ENCODE assay signal across 8 cellular contexts in the genomic region with DNA sequence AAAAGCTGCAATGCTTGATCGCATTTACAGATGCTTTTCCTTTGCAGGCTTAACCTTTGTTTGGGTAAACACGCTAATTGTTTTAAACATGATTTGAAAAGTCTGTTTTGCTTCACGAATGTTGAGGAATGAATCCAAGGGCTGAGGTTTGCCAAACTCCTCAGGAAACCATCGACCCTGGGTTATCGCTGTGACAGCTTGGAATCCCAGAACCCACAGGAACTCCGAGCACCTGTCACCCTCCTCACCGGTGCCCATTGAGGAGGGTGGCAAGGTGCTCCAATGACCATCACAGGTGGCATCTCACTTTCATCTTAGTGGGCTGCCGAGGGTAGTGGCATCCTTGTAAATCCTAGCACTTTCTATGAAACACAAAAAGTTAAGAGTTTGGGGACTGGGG.
DNase-seq lines count a peak whose midpoint lies in the region; ATAC-seq and TF ChIP-seq lines count a peak whose summit lies in the region.
"Not testable (repeated sequence)": the region's sequence is repeated elsewhere in the genome, so short reads cannot be mapped to it uniquely, and the experiment has no call there.

No MANE protein-coding gene starts in this region.

- H3K36me3 Mint-ChIP-seq in activated naive CD8-positive, alpha-beta T cell treated with anti-CD3 and anti-CD28 coated beads, Interleukin-2, amount 50 U/mL, for 24 hours (ENCODE audit: low read depth); stimulated activated memory B cell treated with anti-CD40 and anti-IgM and Interleukin-4, amounts not matched to agents 10 μg/mL and 1 μg/mL and 100 μg/mL, for 72 hours: not testable (repeated sequence)

- not testable (repeated sequence) for H3K4me1 ChIP-seq in right cardiac atrium (ENCODE audit: control insufficient read depth, insufficient read depth, low read length); lung (ENCODE audit: control insufficient read depth in 2 of 2, insufficient read depth in 2 of 2, low read length in 2 of 2)

- H3K9me3 ChIP-seq in right cardiac atrium (ENCODE audit: control insufficient read depth, low read length) = not testable (repeated sequence)
- H3K9me3 ChIP-seq in lung (ENCODE audit: control insufficient read depth in 2 of 2, insufficient read depth in 1 of 2, low read length in 1 of 2) = peaks cover 9 to 25% of the 10 kb centered on the region in 2 donors

- TF ChIP-seq CTCF in lung (IDR thresholded peaks at IDR 0.05; ENCODE audit: control extremely low read depth, extremely low read depth) = not testable (repeated sequence)

- H3K9me3 Mint-ChIP-seq in activated naive CD8-positive, alpha-beta T cell treated with anti-CD3 and anti-CD28 coated beads, Interleukin-2, amount 50 U/mL, for 24 hours = peaks cover 31% of the 10 kb centered on the region
- H3K9me3 Mint-ChIP-seq in stimulated activated memory B cell treated with anti-CD40 and anti-IgM and Interleukin-4, amounts not matched to agents 10 μg/mL and 1 μg/mL and 100 μg/mL, for 72 hours = peaks cover 29% of the 10 kb centered on the region

- H3K4me1 Mint-ChIP-seq in activated naive CD8-positive, alpha-beta T cell treated with anti-CD3 and anti-CD28 coated beads, Interleukin-2, amount 50 U/mL, for 24 hours; stimulated activated memory B cell treated with anti-CD40 and anti-IgM and Interleukin-4, amounts not matched to agents 10 μg/mL and 1 μg/mL and 100 μg/mL, for 72 hours: not testable (repeated sequence)

- not testable (repeated sequence) for H3K4me3 Mint-ChIP-seq in activated naive CD8-positive, alpha-beta T cell treated with anti-CD3 and anti-CD28 coated beads, Interleukin-2, amount 50 U/mL, for 24 hours; stimulated activated memory B cell treated with anti-CD40 and anti-IgM and Interleukin-4, amounts not matched to agents 10 μg/mL and 1 μg/mL and 100 μg/mL, for 72 hours

- H3K27me3 Mint-ChIP-seq in activated naive CD8-positive, alpha-beta T cell treated with anti-CD3 and anti-CD28 coated beads, Interleukin-2, amount 50 U/mL, for 24 hours; stimulated activated memory B cell treated with anti-CD40 and anti-IgM and Interleukin-4, amounts not matched to agents 10 μg/mL and 1 μg/mL and 100 μg/mL, for 72 hours: not testable (repeated sequence)

- intact Hi-C loops in right cardiac atrium (cut with DNase I); posterior vena cava (cut with DNase I): not testable (repeated sequence)

- not testable (repeated sequence) for H3K27ac Mint-ChIP-seq in activated naive CD8-positive, alpha-beta T cell treated with anti-CD3 and anti-CD28 coated beads, Interleukin-2, amount 50 U/mL, for 24 hours; stimulated activated memory B cell treated with anti-CD40 and anti-IgM and Interleukin-4, amounts not matched to agents 10 μg/mL and 1 μg/mL and 100 μg/mL, for 72 hours

- peak; percentile 9 for ATAC-seq in activated naive CD8-positive, alpha-beta T cell treated with anti-CD3 and anti-CD28 coated beads, Interleukin-2, amount 50 U/mL, for 24 hours
- ATAC-seq in esophagus mucosa (peak; percentile 6), right cardiac atrium (peak; percentile 10), left lobe of liver (peak; percentile 8)
- not testable (repeated sequence) for ATAC-seq in lung (ENCODE audit: insufficient read depth, low FRiP score)
- peak; percentile 21 for ATAC-seq in stimulated activated memory B cell treated with anti-CD40 and anti-IgM and Interleukin-4, amounts not matched to agents 10 μg/mL and 1 μg/mL and 100 μg/mL, for 72 hours

- H3K36me3 ChIP-seq in lung (ENCODE audit: control insufficient read depth in 2 of 2, insufficient read depth in 2 of 2, low read length in 2 of 2) = not testable (repeated sequence)

- not testable (repeated sequence) for H3K27me3 ChIP-seq in right cardiac atrium (ENCODE audit: control insufficient read depth, insufficient read depth); lung (ENCODE audit: control insufficient read depth, insufficient read depth)

- H3K4me3 ChIP-seq in right cardiac atrium (ENCODE audit: low read length); lung: not testable (repeated sequence)

- H3K27ac ChIP-seq in right cardiac atrium (ENCODE audit: low read length); lung (ENCODE audit: low read depth in 1 of 2, low read length in 1 of 2): not testable (repeated sequence)

- 61% methylated on average over 8 of the region's 8 CpGs for WGBS in right cardiac atrium
- WGBS in lung, 2 donors = 62 to 67% methylated on average over 8 of the region's 8 CpGs

- DNase-seq in activated naive CD8-positive, alpha-beta T cell treated with anti-CD3 and anti-CD28 coated beads, Interleukin-2, amount 50 U/mL, for 24 hours; left lobe of liver (ENCODE audit: low spot score): not testable (repeated sequence)
- DNase-seq in right cardiac atrium = peak in 1 of 3 donors; percentile 38
- peak; percentile 31 for DNase-seq in lung (ENCODE audit: low spot score)
- peak; percentile 80 for DNase-seq in posterior vena cava (ENCODE audit: low spot score)
- peak; percentile 47 for DNase-seq in ureter (ENCODE audit: low spot score)
